Comparison of ENCODE assay signal across 12 cellular contexts in genomic region chr7:16652888-16653287, GRCh38. TPM values are rescaled to one million over a fixed set of nuclear protein-coding genes. Genes with fewer than 3 reads are reported as not detected.
DNase-seq lines count a peak whose midpoint lies in the region; ATAC-seq, FAIRE-seq and TF ChIP-seq lines count a peak whose summit lies in the region.
"Had no signal": no experiment of that assay in that cellular context is flagged by ENCODE, and none has a peak within 500 bp of the region (broad histone marks: within the 10 kb centered on the region; RNA-seq: fewer than 3 reads in every experiment).

No MANE protein-coding gene starts in this region.

- H3K36me3 ChIP-seq in K562 (ENCODE audit: control insufficient read depth, insufficient read depth, low read length) (peaks cover 59% of the 10 kb centered on the region), osteoblast (ENCODE audit: insufficient read depth, low read length) (no peaks in the 10 kb centered on the region)
- H3K36me3 ChIP-seq in naive thymus-derived CD4-positive, alpha-beta T cell (ENCODE audit: control insufficient read depth in 2 of 3, insufficient read depth in 3 of 3, low read length in 3 of 3), result no peaks in the 10 kb centered on the region

- ATAC-seq in K562, result peak; percentile 1; the same call in 1 of the 3 replicates
- no peak for ATAC-seq in HG03354 (IDR thresholded peaks at IDR 0.05; ENCODE audit: poor library complexity, severe bottlenecking, unreplicated experiment)
- ATAC-seq in naive thymus-derived CD4-positive, alpha-beta T cell, result no peak
- ATAC-seq in GM21515 (IDR thresholded peaks at IDR 0.05; ENCODE audit: unreplicated experiment), result no peak
- ATAC-seq: activated T-cell treated with anti-CD3 and anti-CD28 coated beads, Interleukin-2, amount 50 U/mL, for 4 hours had no signal

- no peaks in the 10 kb centered on the region for H3K9me3 Mint-ChIP-seq in naive thymus-derived CD4-positive, alpha-beta T cell
- H3K9me3 Mint-ChIP-seq: activated T-cell treated with anti-CD3 and anti-CD28 coated beads, Interleukin-2, amount 50 U/mL, for 4 hours; CD4-positive, alpha-beta T cell had no signal

- H4K20me1 ChIP-seq in K562 (replicated peaks; ENCODE audit: control insufficient read depth, insufficient read depth, low read length), result peaks cover 18% of the 10 kb centered on the region
- peaks cover 14% of the 10 kb centered on the region for H4K20me1 ChIP-seq in osteoblast (ENCODE audit: insufficient read depth, low read length)

- peaks cover 11 to 52% of the 10 kb centered on the region in 2 experiments; a peak in 4 of 5 replicates for H3K4me1 ChIP-seq in K562 (replicated peaks in 1 of 2; ENCODE audit: control insufficient read depth in 2 of 2, insufficient read depth in 2 of 2, low read length in 2 of 2)
- H3K4me1 ChIP-seq in osteoblast (ENCODE audit: insufficient read depth, low read length), result peaks cover 30% of the 10 kb centered on the region
- peaks cover 7 to 17% of the 10 kb centered on the region in 2 donors for H3K4me1 ChIP-seq in naive thymus-derived CD4-positive, alpha-beta T cell (ENCODE audit: control insufficient read depth in 2 of 2, insufficient read depth in 2 of 2, low read length in 2 of 2)

- H3K27me3 Mint-ChIP-seq in naive thymus-derived CD4-positive, alpha-beta T cell, result no peaks in the 10 kb centered on the region
- H3K27me3 Mint-ChIP-seq: CD4-positive, alpha-beta T cell had no signal

- peaks cover 37 to 88% (median 78%) of the 10 kb centered on the region in 7 donors for H3K4me1 Mint-ChIP-seq in naive thymus-derived CD4-positive, alpha-beta T cell

- no peaks in the 10 kb centered on the region for H3K9me1 ChIP-seq in K562 (ENCODE audit: control insufficient read depth, insufficient read depth, low read length)

- H3K27ac ChIP-seq in K562 (ENCODE audit: extremely low read depth, low read depth, low read length) (no peak overlapping the region), osteoblast (ENCODE audit: low read depth, low read length) (no peak overlapping the region)
- H3K27ac ChIP-seq in naive thymus-derived CD4-positive, alpha-beta T cell (ENCODE audit: low read depth, low read length), result no peak overlapping the region

- H2AFZ ChIP-seq in K562 (ENCODE audit: low read depth, low read length) (no peak overlapping the region), osteoblast (ENCODE audit: low read length) (no peak overlapping the region)

- no peak overlapping the region for H3K4me3 ChIP-seq in K562
- no peak overlapping the region for H3K4me3 ChIP-seq in osteoblast (ENCODE audit: insufficient read depth, low read length)
- H3K4me3 ChIP-seq in naive thymus-derived CD4-positive, alpha-beta T cell (ENCODE audit: low read length), result no peak overlapping the region

- TF ChIP-seq CTCF in K562 (IDR thresholded peaks at IDR 0.05 in 2 of 3, conservative IDR thresholded peaks at IDR 0.05 in 1 of 3; ENCODE audit: insufficient read depth in 2 of 3, low read depth in 1 of 3, low read length in 3 of 3) (no peak), osteoblast (IDR thresholded peaks at IDR 0.05; ENCODE audit: extremely low read depth, low read depth, low read length) (no peak)

- peaks cover 100% of the 10 kb centered on the region for H3K79me2 ChIP-seq in K562 (ENCODE audit: control insufficient read depth, insufficient read depth, low read length)
- peaks cover 98% of the 10 kb centered on the region for H3K79me2 ChIP-seq in osteoblast (ENCODE audit: insufficient read depth, low read length)

- H3K9me3 ChIP-seq in K562 (replicated peaks; ENCODE audit: control insufficient read depth, insufficient read depth, low read depth, low read length) (no peaks in the 10 kb centered on the region), osteoblast (ENCODE audit: low read depth, low read length) (no peaks in the 10 kb centered on the region)
- H3K9me3 ChIP-seq in naive thymus-derived CD4-positive, alpha-beta T cell (ENCODE audit: control insufficient read depth in 2 of 3, low read length in 3 of 3), result no peaks in the 10 kb centered on the region

- no peak overlapping the region for H3K9ac ChIP-seq in K562 (ENCODE audit: insufficient read depth in 1 of 2, low read depth in 2 of 2, low read length in 2 of 2)

- H3K27ac Mint-ChIP-seq in naive thymus-derived CD4-positive, alpha-beta T cell, result no peak overlapping the region
- H3K27ac Mint-ChIP-seq: CD4-positive, alpha-beta T cell had no signal

- H3K4me2 ChIP-seq in K562 (ENCODE audit: insufficient read depth, low read length) (no peak overlapping the region; the same call in 1 of the 2 replicates), osteoblast (ENCODE audit: insufficient read depth, low read length) (no peak overlapping the region)

- H3K4me3 Mint-ChIP-seq in naive thymus-derived CD4-positive, alpha-beta T cell, result peak overlapping the region in 4 of 10 donors; percentile 11 to 26 (median 20)
- H3K4me3 Mint-ChIP-seq: activated T-cell treated with anti-CD3 and anti-CD28 coated beads, Interleukin-2, amount 50 U/mL, for 4 hours had no signal

- no peak for TF ChIP-seq EP300 in K562 (IDR thresholded peaks at IDR 0.05; ENCODE audit: low read length)

- H3K27me3 ChIP-seq in K562 (ENCODE audit: control insufficient read depth in 2 of 2, insufficient read depth in 2 of 2, low read length in 2 of 2) (no peaks in the 10 kb centered on the region), osteoblast (ENCODE audit: insufficient read depth, low read length) (no peaks in the 10 kb centered on the region)
- no peaks in the 10 kb centered on the region for H3K27me3 ChIP-seq in naive thymus-derived CD4-positive, alpha-beta T cell (ENCODE audit: control insufficient read depth in 2 of 2, insufficient read depth in 2 of 2, low read length in 2 of 2)

- intact Hi-C loops in K562 (cut with micrococcal nuclease), result no loop called here
- intact Hi-C loops in naive thymus-derived CD4-positive, alpha-beta T cell (cut with micrococcal nuclease), result no loop called here

- FAIRE-seq in H54 (lab: Jason Lieb, UNC) (peak; percentile 33), K562 (lab: Jason Lieb, UNC) (no peak), frontal cortex (lab: Jason Lieb, UNC) (no peak)

- POLR2A ChIA-PET in K562 (lab: Yijun Ruan, JAX), result interaction anchor here (0.9 to 1.8 kb wide), 5 partner anchors 9 to 23 kb away, joined by 3 to 5 read pairs (median 4); no protein-coding TSS in a partner anchor
- POLR2A ChIA-PET in naive thymus-derived CD4-positive, alpha-beta T cell (lab: Charles Lee), result interaction anchor here (0.8 kb wide), 1 partner anchor 238 kb away, joined by 3 read pairs; no protein-coding TSS in a partner anchor

- in situ Hi-C loops in K562 (cut with MboI), result no loop called here

- no peak for TF ChIP-seq RAD21 in K562 (CRISPR knock-in tag; conservative IDR thresholded peaks at IDR 0.05 in 1 of 2, IDR thresholded peaks at IDR 0.05 in 1 of 2)

- no TSS peak for BruUV-seq in K562 (replicated peaks; lab: Mats Ljungman, UMichigan)

- 60% methylated on average over 2 of the region's 2 CpGs for WGBS in K562 (ENCODE audit: insufficient coverage, low coverage, missing lambda C conversion rate)

- H3K36me3 Mint-ChIP-seq in naive thymus-derived CD4-positive, alpha-beta T cell, result peaks cover 0 to 19% (median 13%) of the 10 kb centered on the region in 5 donors

- TF ChIP-seq POLR2A in H54 (IDR thresholded peaks at IDR 0.05; ENCODE audit: low read depth, low read length) (no peak), K562 (conservative IDR thresholded peaks at IDR 0.05) (no peak)

- CTCF ChIA-PET in K562 (lab: Yijun Ruan, JAX; ENCODE audit: low intra/inter-chr PET ratio), result no interaction called here
- CTCF ChIA-PET in naive thymus-derived CD4-positive, alpha-beta T cell (lab: Charles Lee), result no interaction called here

- DNase-seq in H54 (ENCODE audit: insufficient read length, low spot score) (no peak), NCI-H187 treated with DMSO at 0.1 percent for 48 hours (lab: John Stamatoyannopoulos, UW) (peak; percentile 23), K562 (ENCODE audit: extremely low read depth in 1 of 4, low spot score in 3 of 4) (no peak), osteoblast (ENCODE audit: insufficient read length, low spot score, missing footprints) (peak; percentile 23), frontal cortex (ENCODE audit: low spot score in 2 of 2) (no peak)
- DNase-seq in naive thymus-derived CD4-positive, alpha-beta T cell, result no peak
- DNase-seq: activated T-cell treated with anti-CD3 and anti-CD28 coated beads, Interleukin-2, amount 50 U/mL, for 4 hours; CD4-positive, alpha-beta T cell; mesenchymal stem cell; NCI-H1694 treated with DMSO at 0.1 percent for 48 hours had no signal

RNA-seq across cellular contexts. Expression of gene BZW2, which starts 6.9 kb away (rescaled TPM):
- 46.8 and 66.2 TPM in 2 replicates for total RNA-seq in K562 (2011; cell fraction: chromatin; rRNA removed; ENCODE audit: low replicate concordance)
- total RNA-seq in K562 (2011; cell fraction: nucleolus; rRNA removed), result 32.0 and 35.4 TPM in 2 replicates
- 50.6 and 71.3 TPM in 2 replicates for total RNA-seq in K562 (2011; cell fraction: nucleoplasm; rRNA removed)
- total RNA-seq in K562 (2014; rRNA removed) (133 and 168 TPM in 2 replicates), K562 (2014; rRNA removed; fragmentation: Illumina TruSeq; extraction: Trizol) (188 and 204 TPM in 2 replicates), K562 (2015; rRNA removed; fragmentation: Illumina TruSeq; extraction: Trizol) (163 and 167 TPM in 2 replicates), K562 (2021) (146 and 159 TPM in 2 replicates), osteoblast (45.4 and 52.8 TPM in 2 replicates), frontal cortex (101 TPM)
- polyA plus RNA-seq in K562 (2011; rRNA removed) (140 and 155 TPM in 2 replicates), K562 (2014; fragmentation: Illumina TruSeq; extraction: Trizol) (222 and 244 TPM in 2 replicates), K562 (2014; fragmentation: Nextera tagmentation; extraction: Ambion mirVana) (100 to 1,000 TPM; 251 to 316 TPM), K562 (2014; rRNA removed) (137 and 173 TPM in 2 replicates)
- polyA plus RNA-seq in K562 (2011; cell fraction: cytosol; rRNA removed), result 65.1 and 82.4 TPM in 2 replicates
- polyA plus RNA-seq in K562 (2011; cell fraction: nucleus; rRNA removed), result 52.4 and 74.8 TPM in 2 replicates
- 130 and 147 TPM in 2 replicates for polyA plus RNA-seq in K562 (2012)
- 77.1 and 82.6 TPM in 2 replicates for polyA minus RNA-seq in K562 (2011; rRNA and poly(A)+ RNA removed)
- polyA minus RNA-seq in K562 (2011; cell fraction: cytosol; rRNA and poly(A)+ RNA removed), result 80.0 and 90.3 TPM in 2 replicates
- polyA minus RNA-seq in K562 (2011; cell fraction: nucleus; rRNA and poly(A)+ RNA removed), result 16.7 and 29.4 TPM in 2 replicates
- 10 to 100 TPM; 24.6 to 52.1 (median 28.0) TPM for total RNA-seq in naive thymus-derived CD4-positive, alpha-beta T cell
- 10 to 100 TPM; 73.2 to 79.3 TPM for polyA plus RNA-seq in naive thymus-derived CD4-positive, alpha-beta T cell

RNA-seq across cellular contexts. Expression of gene ANKMY2, which starts 7.3 kb away (rescaled TPM):
- total RNA-seq in K562 (2011; cell fraction: chromatin; rRNA removed; ENCODE audit: low replicate concordance), result 32.4 and 48.1 TPM in 2 replicates
- total RNA-seq in K562 (2011; cell fraction: nucleolus; rRNA removed), result 19.8 and 24.7 TPM in 2 replicates
- total RNA-seq in K562 (2011; cell fraction: nucleoplasm; rRNA removed), result 20.9 and 23.6 TPM in 2 replicates
- total RNA-seq in K562 (2014; rRNA removed) (41.1 and 41.4 TPM in 2 replicates), K562 (2014; rRNA removed; fragmentation: Illumina TruSeq; extraction: Trizol) (57.0 and 64.3 TPM in 2 replicates), K562 (2015; rRNA removed; fragmentation: Illumina TruSeq; extraction: Trizol) (48.7 and 52.6 TPM in 2 replicates), K562 (2021) (43.7 and 44.0 TPM in 2 replicates), osteoblast (26.8 and 28.0 TPM in 2 replicates), frontal cortex (96.6 TPM)
- polyA plus RNA-seq in K562 (2011; rRNA removed) (58.5 and 71.5 TPM in 2 replicates), K562 (2014; fragmentation: Illumina TruSeq; extraction: Trizol) (45.7 and 48.8 TPM in 2 replicates), K562 (2014; fragmentation: Nextera tagmentation; extraction: Ambion mirVana) (10 to 100 TPM; 38.9 to 70.3 TPM), K562 (2014; rRNA removed) (45.7 and 48.4 TPM in 2 replicates)
- 17.1 and 33.8 TPM in 2 replicates for polyA plus RNA-seq in K562 (2011; cell fraction: cytosol; rRNA removed)
- polyA plus RNA-seq in K562 (2011; cell fraction: nucleus; rRNA removed), result 37.1 and 45.7 TPM in 2 replicates
- 42.1 and 43.9 TPM in 2 replicates for polyA plus RNA-seq in K562 (2012)
- 78.8 and 85.3 TPM in 2 replicates for polyA minus RNA-seq in K562 (2011; rRNA and poly(A)+ RNA removed)
- 22.1 and 26.2 TPM in 2 replicates for polyA minus RNA-seq in K562 (2011; cell fraction: cytosol; rRNA and poly(A)+ RNA removed)
- 21.3 and 34.0 TPM in 2 replicates for polyA minus RNA-seq in K562 (2011; cell fraction: nucleus; rRNA and poly(A)+ RNA removed)
- 10 to 100 TPM in 2 of 5 experiments, 1 to 10 TPM in 3; 6.3 to 16.4 (median 8.7) TPM for total RNA-seq in naive thymus-derived CD4-positive, alpha-beta T cell
- polyA plus RNA-seq in naive thymus-derived CD4-positive, alpha-beta T cell, result 10 to 100 TPM; 15.4 to 15.6 TPM

Comparison
In these comparisons a context has a peak if more than half of its experiments do, and no peak if none do; other contexts are left out.
1. DNase-seq: peak in NCI-H187 treated with DMSO at 0.1 percent for 48 hours (single experiment) and osteoblast (single experiment); none in H54 (single experiment), K562 (0 of 4), naive thymus-derived CD4-positive, alpha-beta T cell (0 of 9) and frontal cortex (0 of 2).